In genomic region chr1:5951846-5952410, GRCh38 we compare ENCODE assay signal across 23 cellular contexts.
"Had no signal": no experiment of that assay in that cellular context is flagged by ENCODE, and none has a peak within 500 bp of the region (broad histone marks: within the 10 kb centered on the region; RNA-seq: fewer than 3 reads in every experiment).

No MANE protein-coding gene starts in this region.

- H3K36me3 ChIP-seq: ovary, right lobe of liver had no signal

- H3K4me1 ChIP-seq: adrenal gland, body of pancreas, gastroesophageal sphincter, lower lobe of right lung had no signal

- H3K9me3 ChIP-seq: adrenal gland, body of pancreas, gastroesophageal sphincter, lower lobe of right lung, ovary, right lobe of liver had no signal

- H3K9me3 Mint-ChIP-seq: activated CD4-positive, alpha-beta T cell treated with anti-CD3 and anti-CD28 coated beads, Interleukin-2, amount 10 ng/mL, durations not matched to agents 24 days and 14 days; activated CD8-positive, alpha-beta T cell treated with anti-CD3 and anti-CD28 coated beads for 36 hours; activated naive CD8-positive, alpha-beta T cell treated with anti-CD3 and anti-CD28 coated beads for 36 hours; activated T-cell treated with anti-CD3 and anti-CD28 coated beads, Interleukin-2, amount 50 U/mL, for 4 hours; activated T-helper 17 cell treated with anti-CD3 and anti-CD28 coated beads, Interleukin-2, amount 50 U/mL, for 72 hours; natural killer cell treated with Interleukin-12 subunit alpha and Interleukin-12 subunit beta and Interleukin-15 and Interleukin-18, amount 100 ng/mL, for 72 hours; stimulated activated naive CD8-positive, alpha-beta T cell treated with anti-CD3 and anti-CD28 coated beads, Interleukin-15, Interleukin-2, amounts not matched to agents 100 ng/mL and 50 ng/mL, for 24 hours had no signal

- H3K27me3 Mint-ChIP-seq: activated CD4-positive, alpha-beta T cell treated with anti-CD3 and anti-CD28 coated beads, Interleukin-2, amount 10 ng/mL, durations not matched to agents 24 days and 14 days; activated CD8-positive, alpha-beta T cell treated with anti-CD3 and anti-CD28 coated beads for 36 hours; activated naive CD8-positive, alpha-beta T cell treated with anti-CD3 and anti-CD28 coated beads for 36 hours; activated T-helper 17 cell treated with anti-CD3 and anti-CD28 coated beads, Interleukin-2, amount 50 U/mL, for 72 hours; natural killer cell treated with Interleukin-12 subunit alpha and Interleukin-12 subunit beta and Interleukin-15 and Interleukin-18, amount 100 ng/mL, for 72 hours; progenitor cell of endocrine pancreas; stimulated activated naive CD8-positive, alpha-beta T cell treated with anti-CD3 and anti-CD28 coated beads, Interleukin-15, Interleukin-2, amounts not matched to agents 100 ng/mL and 50 ng/mL, for 24 hours; T-helper 17 cell had no signal

- H3K4me3 Mint-ChIP-seq: activated CD4-positive, alpha-beta T cell treated with anti-CD3 and anti-CD28 coated beads, Interleukin-2, amount 10 ng/mL, durations not matched to agents 24 days and 14 days; activated CD8-positive, alpha-beta T cell treated with anti-CD3 and anti-CD28 coated beads for 36 hours; activated naive CD8-positive, alpha-beta T cell treated with anti-CD3 and anti-CD28 coated beads for 36 hours; activated T-cell treated with anti-CD3 and anti-CD28 coated beads, Interleukin-2, amount 50 U/mL, for 4 hours; activated T-helper 17 cell treated with anti-CD3 and anti-CD28 coated beads, Interleukin-2, amount 50 U/mL, for 72 hours; natural killer cell treated with Interleukin-12 subunit alpha and Interleukin-12 subunit beta and Interleukin-15 and Interleukin-18, amount 100 ng/mL, for 72 hours; stimulated activated naive CD8-positive, alpha-beta T cell treated with anti-CD3 and anti-CD28 coated beads, Interleukin-15, Interleukin-2, amounts not matched to agents 100 ng/mL and 50 ng/mL, for 24 hours; T-helper 17 cell had no signal

- DNase-seq: activated CD4-positive, alpha-beta T cell treated with anti-CD3 and anti-CD28 coated beads, Interleukin-2, amount 10 ng/mL, durations not matched to agents 24 days and 14 days; activated CD4-positive, CD25-positive, alpha-beta regulatory T cell treated with anti-CD3 and anti-CD28 coated beads, Interleukin-2, amount 50 U/mL, for 72 hours; activated CD8-positive, alpha-beta T cell treated with anti-CD3 and anti-CD28 coated beads for 36 hours; activated naive CD4-positive, alpha-beta T cell; activated naive CD8-positive, alpha-beta T cell treated with anti-CD3 and anti-CD28 coated beads for 36 hours; activated T-cell treated with anti-CD3 and anti-CD28 coated beads, Interleukin-2, amount 50 U/mL, for 4 hours; body of pancreas; hippocampal formation; lower lobe of right lung; mesenchymal stem cell; stimulated activated CD4-positive, alpha-beta T cell treated with anti-CD3 and anti-CD28 coated beads, Interleukin-12 subunit alpha, Interleukin-12 subunit beta, amount 100 ng/mL, for 4 hours; stimulated activated CD4-positive, alpha-beta T cell treated with anti-CD3 and anti-CD28 coated beads, Interleukin-4, amount 100 ng/mL, for 1 hour had no signal

- H3K27ac Mint-ChIP-seq: activated CD4-positive, alpha-beta T cell treated with anti-CD3 and anti-CD28 coated beads, Interleukin-2, amount 10 ng/mL, durations not matched to agents 24 days and 14 days; activated CD8-positive, alpha-beta T cell treated with anti-CD3 and anti-CD28 coated beads for 36 hours; activated naive CD8-positive, alpha-beta T cell treated with anti-CD3 and anti-CD28 coated beads for 36 hours; activated T-helper 17 cell treated with anti-CD3 and anti-CD28 coated beads, Interleukin-2, amount 50 U/mL, for 72 hours; progenitor cell of endocrine pancreas; stimulated activated naive CD8-positive, alpha-beta T cell treated with anti-CD3 and anti-CD28 coated beads, Interleukin-15, Interleukin-2, amounts not matched to agents 100 ng/mL and 50 ng/mL, for 24 hours; T-helper 17 cell had no signal

- ATAC-seq: activated CD8-positive, alpha-beta T cell treated with anti-CD3 and anti-CD28 coated beads for 36 hours; activated T-cell treated with anti-CD3 and anti-CD28 coated beads, Interleukin-2, amount 50 U/mL, for 4 hours; activated T-helper 17 cell treated with anti-CD3 and anti-CD28 coated beads, Interleukin-2, amount 50 U/mL, for 72 hours; body of pancreas; gastroesophageal sphincter; lower lobe of right lung; natural killer cell treated with Interleukin-12 subunit alpha and Interleukin-12 subunit beta and Interleukin-15 and Interleukin-18, amount 100 ng/mL, for 72 hours; right lobe of liver; SK-N-SH treated with all-trans-retinoic acid at 6 μM for 48 hours; T-helper 17 cell had no signal

- H3K4me3 ChIP-seq: adrenal gland, body of pancreas, gastroesophageal sphincter, lower lobe of right lung, ovary, right lobe of liver, skin epidermis had no signal

- H3K27ac ChIP-seq: adrenal gland, body of pancreas, gastroesophageal sphincter, lower lobe of right lung, ovary, right lobe of liver, skin epidermis had no signal

- H3K27me3 ChIP-seq: adrenal gland, body of pancreas, gastroesophageal sphincter, ovary, right lobe of liver had no signal
